ENCODE assay signal across 13 cellular contexts in genomic region chrX:45668686-45669443, GRCh38.
DNase-seq lines count a peak whose midpoint lies in the region; ATAC-seq, FAIRE-seq and TF ChIP-seq lines count a peak whose summit lies in the region.
"Had no signal": no experiment of that assay in that cellular context is flagged by ENCODE, and none has a peak within 500 bp of the region (broad histone marks: within the 10 kb centered on the region; RNA-seq: fewer than 3 reads in every experiment).

No MANE protein-coding gene starts in this region.

- H3K27me3 ChIP-seq in AG04450 (ENCODE audit: control insufficient read depth, insufficient read depth, low read length) = no peaks in the 10 kb centered on the region
- H3K27me3 ChIP-seq: BE2C, gastrocnemius medialis had no signal

- H3K4me3 ChIP-seq in AG04450 (ENCODE audit: low read depth, low read length) = no peak overlapping the region
- no peak overlapping the region for H3K4me3 ChIP-seq in astrocyte of the cerebellum (ENCODE audit: low read depth, low read length)
- no peak overlapping the region for H3K4me3 ChIP-seq in kidney (ENCODE audit: low read length in 2 of 2)
- H3K4me3 ChIP-seq: gastrocnemius medialis had no signal

- ATAC-seq in HG03097 (IDR thresholded peaks at IDR 0.05; ENCODE audit: low FRiP score, unreplicated experiment) (no peak), HG02610 (IDR thresholded peaks at IDR 0.05; ENCODE audit: unreplicated experiment) (no peak), HG02623 (IDR thresholded peaks at IDR 0.05; ENCODE audit: unreplicated experiment) (no peak)
- ATAC-seq: gastrocnemius medialis had no signal

- no peak overlapping the region for H3K9ac ChIP-seq in kidney (ENCODE audit: low read length in 2 of 2)

- H3K27ac ChIP-seq in AG04450 (ENCODE audit: low read depth, low read length) = peak overlapping the region; percentile 73
- H3K27ac ChIP-seq in kidney (ENCODE audit: low read depth in 2 of 2, low read length in 2 of 2) = no peak overlapping the region
- H3K27ac ChIP-seq: gastrocnemius medialis had no signal

- CTCF ChIA-PET in AG04450 (lab: Charles Lee) = no interaction called here

- H3K9me3 ChIP-seq in AG04450 (ENCODE audit: control insufficient read depth, insufficient read depth, low read length) = peaks cover 6% of the 10 kb centered on the region; the same call in 1 of the 2 replicates
- H3K9me3 ChIP-seq in kidney (ENCODE audit: control insufficient read depth in 1 of 2, low read length in 2 of 2) = no peaks in the 10 kb centered on the region
- H3K9me3 ChIP-seq: BE2C, gastrocnemius medialis had no signal

- POLR2A ChIA-PET in AG04450 (lab: Yijun Ruan, JAX) = interaction anchor here (0.5 to 3.9 kb wide), 6 partner anchors 29 to 152 kb away, joined by 3 to 21 read pairs (median 3); no protein-coding TSS in a partner anchor

- DNase-seq in AG04450 (ENCODE audit: low read depth, low spot score) (peak; percentile 55), HS-27A (ENCODE audit: low read depth) (peak; percentile 87), astrocyte of the cerebellum (ENCODE audit: low read depth) (peak; percentile 72), iris pigment epithelial cell (ENCODE audit: low read depth) (peak; percentile 94), kidney (no peak)
- DNase-seq: BE2C, gastrocnemius medialis, GDM1, NCI-H1105, nephron progenitor cell had no signal

- in situ Hi-C loops in astrocyte of the cerebellum (cut with HindIII; ENCODE audit: low sequenced_read_pairs) = no loop called here

- H3K36me3 ChIP-seq in kidney (ENCODE audit: control insufficient read depth in 1 of 2, insufficient read depth in 2 of 2, low read length in 2 of 2) = no peaks in the 10 kb centered on the region
- H3K36me3 ChIP-seq: BE2C, gastrocnemius medialis had no signal

- intact Hi-C loops in kidney (cut with DNase I) = no loop called here

- TF ChIP-seq CTCF in AG04450 (IDR thresholded peaks at IDR 0.05; ENCODE audit: low read depth, low read length) (no peak), astrocyte of the cerebellum (IDR thresholded peaks at IDR 0.05; ENCODE audit: low read depth, low read length, missing control alignments) (no peak), kidney (IDR thresholded peaks at IDR 0.05; ENCODE audit: borderline replicate concordance, extremely low read depth, insufficient read depth) (no peak)

- H3K4me1 ChIP-seq in kidney (ENCODE audit: control insufficient read depth in 1 of 2, insufficient read depth in 1 of 2, low read depth in 1 of 2, low read length in 2 of 2) = no peaks in the 10 kb centered on the region
- H3K4me1 ChIP-seq: BE2C, gastrocnemius medialis had no signal

- FAIRE-seq in kidney (lab: Jason Lieb, UNC) = no peak
